ENCODE assay signal across 14 cellular contexts in the genomic region with DNA sequence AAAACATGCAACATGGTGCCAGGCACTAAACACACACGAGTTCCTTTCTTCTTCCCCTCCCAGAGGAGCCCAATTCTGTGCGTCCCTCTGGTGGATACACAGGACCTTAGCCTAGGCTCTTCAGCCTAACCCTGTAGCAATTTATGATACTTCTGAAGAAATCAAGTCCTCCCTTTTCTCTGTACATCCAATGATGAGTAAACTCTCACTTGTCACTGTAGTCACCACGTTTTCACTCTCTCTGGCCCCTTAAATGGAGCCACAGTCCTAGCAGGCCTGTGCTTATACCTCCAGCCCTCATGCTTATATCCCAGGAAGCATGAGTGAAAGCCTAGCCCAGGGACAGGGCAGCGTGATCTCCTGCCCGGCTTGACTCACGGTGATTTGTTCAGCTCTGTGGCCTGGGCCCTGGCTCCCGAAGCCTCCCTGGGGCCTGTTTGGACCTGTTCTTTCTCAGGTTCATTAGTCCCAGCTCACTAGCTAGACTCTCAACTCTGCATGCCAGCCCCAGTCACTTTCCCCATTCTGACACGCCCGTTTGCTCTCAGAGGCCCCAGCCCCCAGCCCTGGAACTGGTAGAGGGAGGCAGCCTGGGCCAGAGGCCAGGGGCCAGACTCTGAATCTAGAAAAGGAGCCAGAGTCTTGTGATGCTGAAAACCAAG. TPM values are rescaled to one million over a fixed set of nuclear protein-coding genes. Genes with fewer than 3 reads are reported as not detected.
DNase-seq lines count a peak whose midpoint lies in the region; ATAC-seq, FAIRE-seq and TF ChIP-seq lines count a peak whose summit lies in the region.
"Had no signal": no experiment of that assay in that cellular context is flagged by ENCODE, and none has a peak within 500 bp of the region (broad histone marks: within the 10 kb centered on the region; RNA-seq: fewer than 3 reads in every experiment).

No MANE protein-coding gene starts in this region.

- CTCF ChIA-PET in activated CD4-positive, alpha-beta T cell treated with anti-CD3 and anti-CD28 coated beads, Interleukin-2, amount 10 ng/mL, durations not matched to agents 7 days and 5 days (lab: Charles Lee), result interaction anchor here (0.6 to 1.5 kb wide), 3 partner anchors 12 to 46 kb away, joined by 3 read pairs; no protein-coding TSS in a partner anchor

- no peaks in the 10 kb centered on the region for H3K79me2 ChIP-seq in astrocyte (ENCODE audit: insufficient read depth, low read length)

- H4K20me1 ChIP-seq in astrocyte (ENCODE audit: insufficient read depth, low read length), result no peaks in the 10 kb centered on the region

- H3K27ac Mint-ChIP-seq in astrocyte (ENCODE audit: unreplicated experiment), result peak overlapping the region; percentile 91
- H3K27ac Mint-ChIP-seq in activated naive CD8-positive, alpha-beta T cell treated with anti-CD3 and anti-CD28 coated beads for 36 hours, result no peak overlapping the region
- no peak overlapping the region for H3K27ac Mint-ChIP-seq in activated CD4-positive, alpha-beta T cell treated with anti-CD3 and anti-CD28 coated beads, Interleukin-2, amount 10 ng/mL, durations not matched to agents 7 days and 5 days
- H3K27ac Mint-ChIP-seq: stimulated activated naive CD8-positive, alpha-beta T cell treated with anti-CD3 and anti-CD28 coated beads, Interleukin-15, Interleukin-2, amounts not matched to agents 100 ng/mL and 50 ng/mL, for 24 hours had no signal

- intact Hi-C loops in left lung (cut with DNase I) (no loop called here), thyroid gland (cut with DNase I) (no loop called here)

- no peak for FAIRE-seq in astrocyte (lab: Jason Lieb, UNC)
- FAIRE-seq: A204.1, H54 had no signal

- H3K4me1 ChIP-seq in astrocyte (ENCODE audit: insufficient read depth, low read length) (peaks cover 9% of the 10 kb centered on the region), left lung (peaks cover 0 to 16% of the 10 kb centered on the region in 2 donors), thyroid gland (peaks cover 20 to 54% of the 10 kb centered on the region in 2 donors)

- peak; percentile 9 for ATAC-seq in left lung

- H3K9ac ChIP-seq in astrocyte (ENCODE audit: low read length), result no peak overlapping the region

- POLR2A ChIA-PET in activated CD4-positive, alpha-beta T cell treated with anti-CD3 and anti-CD28 coated beads, Interleukin-2, amount 10 ng/mL, durations not matched to agents 7 days and 5 days (lab: Charles Lee), result no interaction called here

- no peak overlapping the region for H3K27ac ChIP-seq in astrocyte (ENCODE audit: low read depth, low read length)
- no peak overlapping the region for H3K27ac ChIP-seq in left lung
- H3K27ac ChIP-seq in thyroid gland, result peak overlapping the region; percentile 85 to 99 (median 93)

- H3K4me3 ChIP-seq in astrocyte (ENCODE audit: insufficient read depth, low read depth, low read length), result no peak overlapping the region
- no peak overlapping the region for H3K4me3 ChIP-seq in left lung
- H3K4me3 ChIP-seq in thyroid gland (replicated peaks in 1 of 3), result no peak overlapping the region

- H3K9me3 Mint-ChIP-seq in astrocyte (ENCODE audit: unreplicated experiment), result no peaks in the 10 kb centered on the region
- H3K9me3 Mint-ChIP-seq in activated naive CD8-positive, alpha-beta T cell treated with anti-CD3 and anti-CD28 coated beads for 36 hours, result no peaks in the 10 kb centered on the region
- peaks cover 3% of the 10 kb centered on the region for H3K9me3 Mint-ChIP-seq in activated CD4-positive, alpha-beta T cell treated with anti-CD3 and anti-CD28 coated beads, Interleukin-2, amount 10 ng/mL, durations not matched to agents 7 days and 5 days
- H3K9me3 Mint-ChIP-seq: stimulated activated naive CD8-positive, alpha-beta T cell treated with anti-CD3 and anti-CD28 coated beads, Interleukin-15, Interleukin-2, amounts not matched to agents 100 ng/mL and 50 ng/mL, for 24 hours had no signal

- H3K36me3 ChIP-seq in astrocyte (ENCODE audit: insufficient read depth, low read length) (no peaks in the 10 kb centered on the region), left lung (no peaks in the 10 kb centered on the region), thyroid gland (no peaks in the 10 kb centered on the region)

- H3K9me3 ChIP-seq in astrocyte (ENCODE audit: insufficient read depth, low read depth, low read length), result no peaks in the 10 kb centered on the region
- H3K9me3 ChIP-seq in left lung, result no peaks in the 10 kb centered on the region
- no peaks in the 10 kb centered on the region for H3K9me3 ChIP-seq in thyroid gland

- DNase-seq in NCI-H345 (lab: John Stamatoyannopoulos, UW) (peak; percentile 20), NCI-H345 treated with DMSO at 0.1 percent for 48 hours (lab: John Stamatoyannopoulos, UW; ENCODE audit: unreplicated experiment) (no peak), astrocyte (ENCODE audit: low read depth) (peak; percentile 12), left lung (no peak), thyroid gland (peak; percentile 89 to 93)
- DNase-seq in activated naive CD8-positive, alpha-beta T cell treated with anti-CD3 and anti-CD28 coated beads for 36 hours, result no peak
- DNase-seq in stimulated activated naive CD4-positive, alpha-beta T cell treated with Interleukin-2 at 50 U/mL for 16 hours (lab: John Stamatoyannopoulos, UW), result no peak
- no peak for DNase-seq in activated CD4-positive, alpha-beta T cell treated with anti-CD3 and anti-CD28 coated beads, Interleukin-2, amount 10 ng/mL, durations not matched to agents 7 days and 5 days
- DNase-seq: activated T-cell treated with anti-CD3 and anti-CD28 coated beads for 4 hours, KBM-7, SHP77 had no signal

- H3K27me3 ChIP-seq in astrocyte (ENCODE audit: insufficient read depth, low read length), result no peaks in the 10 kb centered on the region
- no peaks in the 10 kb centered on the region for H3K27me3 ChIP-seq in left lung
- no peaks in the 10 kb centered on the region for H3K27me3 ChIP-seq in thyroid gland

- TF ChIP-seq CTCF in astrocyte (IDR thresholded peaks at IDR 0.05; ENCODE audit: insufficient read depth, low read depth, low read length), result no peak
- TF ChIP-seq CTCF in left lung (IDR thresholded peaks at IDR 0.05), result no peak
- TF ChIP-seq CTCF in thyroid gland (IDR thresholded peaks at IDR 0.05), result no peak

- H3K36me3 Mint-ChIP-seq in astrocyte (ENCODE audit: low read depth, unreplicated experiment), result peaks cover 2% of the 10 kb centered on the region
- no peaks in the 10 kb centered on the region for H3K36me3 Mint-ChIP-seq in activated naive CD8-positive, alpha-beta T cell treated with anti-CD3 and anti-CD28 coated beads for 36 hours
- H3K36me3 Mint-ChIP-seq in activated CD4-positive, alpha-beta T cell treated with anti-CD3 and anti-CD28 coated beads, Interleukin-2, amount 10 ng/mL, durations not matched to agents 7 days and 5 days (ENCODE audit: low read depth), result peaks cover 3% of the 10 kb centered on the region

- 31 to 54% methylated on average over 9 of the region's 9 CpGs for WGBS in thyroid gland, 2 donors

- peak in 1 of 2 donors; percentile 58 for TF ChIP-seq POLR2A in thyroid gland (IDR thresholded peaks at IDR 0.05)

- H3K4me3 Mint-ChIP-seq in astrocyte (ENCODE audit: unreplicated experiment), result peak overlapping the region; percentile 64
- no peak overlapping the region for H3K4me3 Mint-ChIP-seq in activated naive CD8-positive, alpha-beta T cell treated with anti-CD3 and anti-CD28 coated beads for 36 hours
- no peak overlapping the region for H3K4me3 Mint-ChIP-seq in activated CD4-positive, alpha-beta T cell treated with anti-CD3 and anti-CD28 coated beads, Interleukin-2, amount 10 ng/mL, durations not matched to agents 7 days and 5 days
- H3K4me3 Mint-ChIP-seq: stimulated activated naive CD8-positive, alpha-beta T cell treated with anti-CD3 and anti-CD28 coated beads, Interleukin-15, Interleukin-2, amounts not matched to agents 100 ng/mL and 50 ng/mL, for 24 hours had no signal

- peaks cover 19% of the 10 kb centered on the region for H3K4me1 Mint-ChIP-seq in astrocyte (ENCODE audit: low read depth, unreplicated experiment)
- H3K4me1 Mint-ChIP-seq in activated naive CD8-positive, alpha-beta T cell treated with anti-CD3 and anti-CD28 coated beads for 36 hours, result no peaks in the 10 kb centered on the region
- H3K4me1 Mint-ChIP-seq in activated CD4-positive, alpha-beta T cell treated with anti-CD3 and anti-CD28 coated beads, Interleukin-2, amount 10 ng/mL, durations not matched to agents 7 days and 5 days, result peaks cover 28% of the 10 kb centered on the region

- peak overlapping the region; percentile 30 for H2AFZ ChIP-seq in astrocyte (ENCODE audit: low read depth, low read length)

- H3K27me3 Mint-ChIP-seq in astrocyte (ENCODE audit: low read depth, unreplicated experiment), result peaks cover 6% of the 10 kb centered on the region
- H3K27me3 Mint-ChIP-seq in activated naive CD8-positive, alpha-beta T cell treated with anti-CD3 and anti-CD28 coated beads for 36 hours, result no peaks in the 10 kb centered on the region
- H3K27me3 Mint-ChIP-seq in activated CD4-positive, alpha-beta T cell treated with anti-CD3 and anti-CD28 coated beads, Interleukin-2, amount 10 ng/mL, durations not matched to agents 7 days and 5 days, result no peaks in the 10 kb centered on the region
- H3K27me3 Mint-ChIP-seq: stimulated activated naive CD8-positive, alpha-beta T cell treated with anti-CD3 and anti-CD28 coated beads, Interleukin-15, Interleukin-2, amounts not matched to agents 100 ng/mL and 50 ng/mL, for 24 hours had no signal

- H3K4me2 ChIP-seq in astrocyte (ENCODE audit: low read length), result no peak overlapping the region

RNA-seq across cellular contexts. Expression of a gene that starts 24.1 kb away (rescaled TPM):
- 84.1 and 98.6 TPM in 2 replicates for total RNA-seq in astrocyte
- total RNA-seq in left lung, result 10 to 100 TPM; 31.9 to 34.3 TPM
- total RNA-seq in thyroid gland, result 10 to 100 TPM; 41.0 to 83.0 (median 54.6) TPM
- under 1 TPM in 1 of 2 experiments, not detected in 1; 0.12 TPM for total RNA-seq in activated naive CD8-positive, alpha-beta T cell treated with anti-CD3 and anti-CD28 coated beads for 36 hours
- 10 to 100 TPM; 36.0 to 39.5 TPM for total RNA-seq in activated CD4-positive, alpha-beta T cell treated with anti-CD3 and anti-CD28 coated beads, Interleukin-2, amount 10 ng/mL, durations not matched to agents 7 days and 5 days

Comparison
In these comparisons a context has a peak if more than half of its experiments do, and no peak if none do; other contexts are left out.
1. DNase-seq: peak in NCI-H345 (single experiment), astrocyte (single experiment) and thyroid gland (2 of 2); none in NCI-H345 treated with DMSO at 0.1 percent for 48 hours (single experiment), left lung (0 of 2), activated naive CD8-positive, alpha-beta T cell treated with anti-CD3 and anti-CD28 coated beads for 36 hours (single experiment), stimulated activated naive CD4-positive, alpha-beta T cell treated with Interleukin-2 at 50 U/mL for 16 hours (single experiment) and activated CD4-positive, alpha-beta T cell treated with anti-CD3 and anti-CD28 coated beads, Interleukin-2, amount 10 ng/mL, durations not matched to agents 7 days and 5 days (single experiment).
2. H3K27ac ChIP-seq: peak in thyroid gland (3 of 3); none in astrocyte (single experiment) and left lung (0 of 2).
3. RNA of a gene that starts 24.1 kb away (total RNA-seq): 84.1 to 98.6 TPM in astrocyte, 41.0 to 83.0 TPM in thyroid gland, 36.0 to 39.5 TPM in activated CD4-positive, alpha-beta T cell treated with anti-CD3 and anti-CD28 coated beads, Interleukin-2, amount 10 ng/mL, durations not matched to agents 7 days and 5 days and 31.9 to 34.3 TPM in left lung; 0.12 TPM in activated naive CD8-positive, alpha-beta T cell treated with anti-CD3 and anti-CD28 coated beads for 36 hours; every median in the first group is over 10 times any median in the second.